10 cellular contexts compared by ENCODE assay signal in genomic region chr1:31981976-31982375, GRCh38. TPM values are rescaled to one million over a fixed set of nuclear protein-coding genes. Genes with fewer than 3 reads are reported as not detected.
DNase-seq lines count a peak whose midpoint lies in the region; ATAC-seq, FAIRE-seq and TF ChIP-seq lines count a peak whose summit lies in the region.
"Had no signal": no experiment of that assay in that cellular context is flagged by ENCODE, and none has a peak within 500 bp of the region (broad histone marks: within the 10 kb centered on the region; RNA-seq: fewer than 3 reads in every experiment).

No MANE protein-coding gene starts in this region.

- no peak overlapping the region for H4K91ac ChIP-seq in H1 (replicated peaks; ENCODE audit: insufficient read length, low read length)

- no peaks in the 10 kb centered on the region for H4K20me1 ChIP-seq in H1 (replicated peaks in 1 of 2; ENCODE audit: control insufficient read depth in 1 of 2, insufficient read depth in 2 of 2, low read length in 2 of 2)

- FAIRE-seq in GM12891 (lab: Jason Lieb, UNC), result peak; percentile 20
- no peak for FAIRE-seq in H1 (lab: Jason Lieb, UNC)

- no peak overlapping the region for H2AFZ ChIP-seq in H1 (ENCODE audit: low read length)

- H3K79me1 ChIP-seq in H1 (ENCODE audit: low read depth, low read length), result no peaks in the 10 kb centered on the region

- no peak overlapping the region for H3K4me2 ChIP-seq in H1 (ENCODE audit: insufficient read depth in 1 of 2, low read depth in 2 of 2, low read length in 2 of 2)

- H3K9ac ChIP-seq in H1 (replicated peaks in 1 of 4; ENCODE audit: extremely low read depth in 1 of 4, low read depth in 3 of 4, low read length in 3 of 4), result no peak overlapping the region

- TF ChIP-seq POLR2A in GM12891 (IDR thresholded peaks at IDR 0.05; ENCODE audit: low read depth, low read length), result no peak
- no peak for TF ChIP-seq POLR2A in H1 (IDR thresholded peaks at IDR 0.05; ENCODE audit: control extremely low read depth in 1 of 2, low read depth in 2 of 2, low read length in 2 of 2)

- no peak for TF ChIP-seq RAD21 in H1 (IDR thresholded peaks at IDR 0.05 in 1 of 2, conservative IDR thresholded peaks at IDR 0.05 in 1 of 2; ENCODE audit: low read depth in 2 of 2, low read length in 2 of 2)

- peak overlapping the region; percentile 6; the same call in 1 of the 2 replicates for H3K18ac ChIP-seq in H1 (ENCODE audit: extremely low read depth, low read length)

- no peaks in the 10 kb centered on the region for H3K27me3 ChIP-seq in H1 (replicated peaks in 1 of 4; ENCODE audit: control insufficient read depth in 3 of 4, extremely low read depth in 1 of 4, insufficient read depth in 3 of 4, low read length in 3 of 4)
- H3K27me3 ChIP-seq: stomach had no signal

- TF ChIP-seq CTCF in H1 (IDR thresholded peaks at IDR 0.05; ENCODE audit: control extremely low read depth in 1 of 3, insufficient read depth in 1 of 3, low read depth in 1 of 3, low read length in 3 of 3), result no peak

- H3K36me3 ChIP-seq in H1 (ENCODE audit: control insufficient read depth in 2 of 4, insufficient read depth in 4 of 4, low read length in 3 of 4), result no peaks in the 10 kb centered on the region
- H3K36me3 ChIP-seq: stomach had no signal

- no peak overlapping the region for H2BK120ac ChIP-seq in H1 (replicated peaks; ENCODE audit: low read depth, low read length)

- H2BK12ac ChIP-seq in H1 (ENCODE audit: low read depth, low read length), result 0 out of 2 replicates have a peak overlapping the region, but pooled peaks have one; percentile 39

- no peak overlapping the region for H3K23ac ChIP-seq in H1 (ENCODE audit: insufficient read length)

- H2BK20ac ChIP-seq in H1 (ENCODE audit: low read length), result no peak overlapping the region

- no peak overlapping the region for H3K27ac ChIP-seq in H1 (ENCODE audit: low read depth, low read length)

- H3K4ac ChIP-seq in H1 (replicated peaks; ENCODE audit: insufficient read length, low read depth, low read length), result no peak overlapping the region

- H3K56ac ChIP-seq in H1 (replicated peaks; ENCODE audit: insufficient read length, low read depth, low read length), result no peak overlapping the region

- H3K79me2 ChIP-seq in H1 (ENCODE audit: control insufficient read depth in 1 of 2, insufficient read depth in 2 of 2, low read length in 2 of 2), result no peaks in the 10 kb centered on the region

- H3K4me3 ChIP-seq in H1 (ENCODE audit: extremely low read depth in 1 of 4, insufficient read depth in 2 of 4, low read depth in 3 of 4, low read length in 4 of 4), result no peak overlapping the region
- H3K4me3 ChIP-seq: stomach had no signal

- POLR2A ChIA-PET in H1 (lab: Charles Lee; ENCODE audit: partially characterized antibody), result no interaction called here

- H3K14ac ChIP-seq in H1 (ENCODE audit: insufficient read length), result no peak overlapping the region

- no peak overlapping the region for H2BK15ac ChIP-seq in H1 (ENCODE audit: low read length)

- WGBS in H1 (ENCODE audit: extremely low coverage in 1 of 2, insufficient coverage in 1 of 2, insufficient read length in 1 of 2, insufficient replicate concordance in 2 of 2, low coverage in 1 of 2, low lambda C conversion rate in 2 of 2, missing lambda C conversion rate in 1 of 2), 2 experiments, result 84% methylated on average over 3 of the region's 3 CpGs; no CpG with 5 or more reads in 1 of the 2 experiments

- H2BK5ac ChIP-seq in H1 (ENCODE audit: low read depth, low read length), result no peak overlapping the region

- no peak overlapping the region for H4K8ac ChIP-seq in H1 (ENCODE audit: extremely low read depth, insufficient read depth, low read length)

- no peaks in the 10 kb centered on the region for H3K23me2 ChIP-seq in H1 (ENCODE audit: low read depth, low read length)

- peak; percentile 18 to 38 for DNase-seq in AML-193 (lab: John Stamatoyannopoulos, UW)
- no peak for DNase-seq in GM12891 (ENCODE audit: insufficient read length, low spot score)
- DNase-seq in T follicular helper cell (ENCODE audit: low read depth), result peak; percentile 1
- no peak for DNase-seq in H1 (ENCODE audit: low read depth in 1 of 2, low spot score in 2 of 2)
- DNase-seq in cerebellar cortex (ENCODE audit: low spot score), result no peak
- DNase-seq in OCI-M1 (lab: John Stamatoyannopoulos, UW), result no peak
- no peak for DNase-seq in globus pallidus (ENCODE audit: low spot score)
- DNase-seq: right cardiac atrium, stomach had no signal

- H4K5ac ChIP-seq in H1 (ENCODE audit: insufficient read length, low read depth, low read length), result no peak overlapping the region

- no peak for ATAC-seq in GM19463 (IDR thresholded peaks at IDR 0.05; ENCODE audit: unreplicated experiment)
- ATAC-seq: right cardiac atrium had no signal

- H3K9me3 ChIP-seq in H1 (ENCODE audit: insufficient read depth in 2 of 2, low read depth in 1 of 2, low read length in 1 of 2), result 0 out of 4 replicates have a peak, but pooled peaks cover 0 to 3% of the 10 kb centered on the region in 2 experiments
- H3K9me3 ChIP-seq: stomach had no signal

- peaks cover 0 to 2% (median 0%) of the 10 kb centered on the region in 4 experiments; a peak in 3 of 7 replicates for H3K4me1 ChIP-seq in H1 (replicated peaks in 1 of 4; ENCODE audit: control insufficient read depth in 3 of 4, insufficient read depth in 4 of 4, low read length in 3 of 4)

- CTCF ChIA-PET in H1 (lab: Charles Lee; ENCODE audit: partially characterized antibody), result interaction anchor here (0.9 to 1.1 kb wide), 2 partner anchors 8 to 10 kb away, joined by 3 to 4 read pairs; no protein-coding TSS in a partner anchor

- no peak overlapping the region for H2AK5ac ChIP-seq in H1 (ENCODE audit: low read depth, low read length)

- no peak for TF ChIP-seq EP300 in H1 (IDR thresholded peaks at IDR 0.05; ENCODE audit: borderline replicate concordance in 1 of 2, low read depth in 2 of 2, low read length in 2 of 2)

TF ChIP-seq in GM12891, 5 proteins besides CTCF, POLR2A, EP300 and RAD21:
- 0 out of 2 replicates have a peak, but pooled peaks have one; percentile 33 for TF ChIP-seq SPI1 (IDR thresholded peaks at IDR 0.05; ENCODE audit: low read depth, low read length)
- no peak for TF ChIP-seq PAX5 (IDR thresholded peaks at IDR 0.05; ENCODE audit: insufficient read depth, low read length, severe bottlenecking)
- no peak for TF ChIP-seq POLR2AphosphoS5 (IDR thresholded peaks at IDR 0.05; ENCODE audit: low read depth, low read length)
- no peak for TF ChIP-seq POU2F2 (IDR thresholded peaks at IDR 0.05; ENCODE audit: low read depth, low read length)
- no peak for TF ChIP-seq TAF1 (IDR thresholded peaks at IDR 0.05; ENCODE audit: low read depth, low read length)
TF ChIP-seq in GM12891: peak in this region for 1.

TF ChIP-seq in H1, 55 proteins besides CTCF, POLR2A, EP300 and RAD21:
- TF ChIP-seq MAFK (IDR thresholded peaks at IDR 0.05; ENCODE audit: low read depth, low read length), result peak; percentile 67
- TF ChIP-seq SIRT6 (IDR thresholded peaks at IDR 0.05; ENCODE audit: low read length), result no peak
- TF ChIP-seq HDAC2 (IDR thresholded peaks at IDR 0.05; ENCODE audit: borderline replicate concordance in 1 of 2, low read depth in 2 of 2, low read length in 2 of 2), result no peak

RNA-seq across cellular contexts. Expression of gene KHDRBS1, which starts 31.7 kb away (rescaled TPM):
- 96.0 TPM for polyA plus RNA-seq in GM12891 (2012; ENCODE audit: low read depth, missing spikeins)
- total RNA-seq in H1 (2021; fragmentation: NEBNext Ultra II Directional; extraction: Animal tissue kit (Norgen Biotek cat#: 25700)), result 281 and 284 TPM in 2 replicates
- 53.8 and 62.7 TPM in 2 replicates for polyA plus RNA-seq in H1 (2011; rRNA removed)
- polyA plus RNA-seq in H1 (2011; cell fraction: cytosol; rRNA removed), result 64.7 TPM
- polyA plus RNA-seq in H1 (2011; cell fraction: nucleus; rRNA removed), result 110 TPM
- 171 to 223 TPM (median 192 TPM) in 4 replicates for polyA plus RNA-seq in H1 (2012, experiment 1 of 2)
- polyA plus RNA-seq in H1 (2012, experiment 2 of 2), result 72.6 TPM
- 218 TPM for polyA plus RNA-seq in H1 (2013, experiment 1 of 2)
- polyA plus RNA-seq in H1 (2013, experiment 2 of 2), result 211 TPM
- polyA minus RNA-seq in H1 (2011; rRNA and poly(A)+ RNA removed), result 49.3 and 53.9 TPM in 2 replicates
- polyA minus RNA-seq in H1 (2011; cell fraction: cytosol; rRNA and poly(A)+ RNA removed), result 93.5 TPM
- 69.0 TPM for polyA minus RNA-seq in H1 (2011; cell fraction: nucleus; rRNA and poly(A)+ RNA removed)

RNA-seq across cellular contexts. Expression of gene PTP4A2, which starts 43.8 kb away (rescaled TPM):
- 213 TPM for polyA plus RNA-seq in GM12891 (2012; ENCODE audit: low read depth, missing spikeins)
- 167 and 214 TPM in 2 replicates for total RNA-seq in H1 (2021; fragmentation: NEBNext Ultra II Directional; extraction: Animal tissue kit (Norgen Biotek cat#: 25700))
- polyA plus RNA-seq in H1 (2011; rRNA removed), result 39.1 and 87.4 TPM in 2 replicates
- polyA plus RNA-seq in H1 (2011; cell fraction: cytosol; rRNA removed), result 92.5 TPM
- polyA plus RNA-seq in H1 (2011; cell fraction: nucleus; rRNA removed), result 67.4 TPM
- polyA plus RNA-seq in H1 (2012, experiment 1 of 2), result 138 to 236 TPM (median 166 TPM) in 4 replicates
- 38.0 TPM for polyA plus RNA-seq in H1 (2012, experiment 2 of 2)
- polyA plus RNA-seq in H1 (2013, experiment 1 of 2), result 296 TPM
- polyA plus RNA-seq in H1 (2013, experiment 2 of 2), result 306 TPM
- 197 and 236 TPM in 2 replicates for polyA minus RNA-seq in H1 (2011; rRNA and poly(A)+ RNA removed)
- 146 TPM for polyA minus RNA-seq in H1 (2011; cell fraction: cytosol; rRNA and poly(A)+ RNA removed)
- polyA minus RNA-seq in H1 (2011; cell fraction: nucleus; rRNA and poly(A)+ RNA removed), result 133 TPM

Comparison
In these comparisons a context has a peak if more than half of its experiments do, and no peak if none do; other contexts are left out.
1. DNase-seq: peak in AML-193 (2 of 2) and T follicular helper cell (single experiment); none in GM12891 (single experiment), H1 (0 of 2), cerebellar cortex (single experiment), OCI-M1 (single experiment) and globus pallidus (single experiment).